In the genomic region with DNA sequence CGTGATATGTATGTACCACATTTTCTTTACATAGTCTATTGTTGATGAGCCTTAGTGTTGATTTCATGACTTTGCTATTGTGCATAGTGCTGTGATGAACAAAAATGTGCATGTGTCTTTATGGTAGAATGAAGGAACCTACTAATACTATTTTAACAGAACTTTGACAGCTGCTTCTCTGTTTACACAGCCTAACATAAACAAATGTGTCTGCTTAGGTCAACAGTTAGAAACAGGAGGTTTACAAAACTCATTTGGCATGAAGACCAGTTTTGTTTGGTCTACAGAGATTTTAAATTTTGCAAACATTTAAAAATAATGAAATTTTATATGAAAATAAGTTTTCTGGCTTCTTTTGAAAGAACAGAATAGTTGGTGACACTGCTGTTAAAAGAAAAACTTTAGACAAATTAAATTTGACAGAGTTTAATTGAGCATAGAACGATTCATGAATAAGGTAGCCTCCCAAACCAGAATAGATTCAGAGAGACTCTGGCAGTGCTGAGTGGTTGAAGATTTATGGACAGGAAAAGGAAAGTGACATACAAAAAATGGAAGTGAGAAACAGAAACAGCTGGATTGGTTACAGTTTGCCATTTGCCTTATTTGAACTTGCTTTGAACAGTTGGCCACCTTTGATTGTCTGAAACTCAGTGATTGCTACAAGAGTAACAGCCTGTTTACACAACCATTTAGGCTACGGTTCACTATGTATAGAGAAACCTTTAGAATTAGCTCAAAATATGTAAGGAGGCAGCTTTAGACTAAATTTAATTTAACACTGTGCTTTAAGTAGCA, we compare ENCODE assay signal across 21 cellular contexts.
DNase-seq lines count a peak whose midpoint lies in the region; ATAC-seq lines count a peak whose summit lies in the region.
"Had no signal": no experiment of that assay in that cellular context is flagged by ENCODE, and none has a peak within 500 bp of the region (broad histone marks: within the 10 kb centered on the region; RNA-seq: fewer than 3 reads in every experiment).

No MANE protein-coding gene starts in this region.

- 64% methylated on average over 3 of the region's 3 CpGs for WGBS in right cardiac atrium

- peak; percentile 91 for DNase-seq in DMS153 (lab: John Stamatoyannopoulos, UW)
- DNase-seq in LHCN-M2 (ENCODE audit: low read depth): peak; percentile 34
- DNase-seq in NOMO-1 treated with dmso at 0.1 percent for 144 hours (lab: John Stamatoyannopoulos, UW; ENCODE audit: unreplicated experiment): peak; percentile 71
- DNase-seq in right cardiac atrium: no peak
- no peak for DNase-seq in NCI-H526 treated with DMSO at 0.1 percent for 48 hours (lab: John Stamatoyannopoulos, UW)
- DNase-seq in SIG-M5 treated with dmso at 0.1 percent for 504 hours (lab: John Stamatoyannopoulos, UW; ENCODE audit: unreplicated experiment): no peak
- DNase-seq: activated CD8-positive, alpha-beta memory T cell treated with anti-CD3 and anti-CD28 coated beads, Interleukin-2, amount 50 U/mL, for 4 hours; activated gamma-delta T cell treated with Interleukin-2 at 50 U/mL for 16 hours; amygdala; CD4-positive, alpha-beta memory T cell; endodermal cell; kidney; midbrain; NCI-H1930; OCI-M1; sigmoid colon; substantia nigra; T1000 had no signal

- intact Hi-C loops in right cardiac atrium (cut with DNase I): no loop called here

- H3K27me3 ChIP-seq in right cardiac atrium (ENCODE audit: control insufficient read depth, insufficient read depth): no peaks in the 10 kb centered on the region
- H3K27me3 ChIP-seq: sigmoid colon had no signal

- H3K9me3 ChIP-seq in right cardiac atrium (ENCODE audit: control insufficient read depth, low read length): no peaks in the 10 kb centered on the region
- H3K9me3 ChIP-seq: sigmoid colon had no signal

- no peak overlapping the region for H3K27ac ChIP-seq in right cardiac atrium (ENCODE audit: low read length)
- H3K27ac ChIP-seq: KMS-11, sigmoid colon had no signal

- no peaks in the 10 kb centered on the region for H3K4me1 ChIP-seq in right cardiac atrium (ENCODE audit: control insufficient read depth, insufficient read depth, low read length)
- H3K4me1 ChIP-seq: sigmoid colon had no signal

- ATAC-seq in GM19397 (IDR thresholded peaks at IDR 0.05; ENCODE audit: unreplicated experiment) (peak; percentile 59), right cardiac atrium (no peak), HG02970 (IDR thresholded peaks at IDR 0.05; ENCODE audit: low FRiP score, unreplicated experiment) (no peak)

- H3K4me3 ChIP-seq in right cardiac atrium (ENCODE audit: low read length): no peak overlapping the region
- H3K4me3 ChIP-seq: sigmoid colon had no signal

Comparison
In these comparisons a context has a peak if more than half of its experiments do, and no peak if none do; other contexts are left out.
1. DNase-seq: peak in DMS153 (single experiment), LHCN-M2 (single experiment) and NOMO-1 treated with dmso at 0.1 percent for 144 hours (single experiment); none in right cardiac atrium (0 of 3), NCI-H526 treated with DMSO at 0.1 percent for 48 hours (single experiment) and SIG-M5 treated with dmso at 0.1 percent for 504 hours (single experiment).